17 cellular contexts compared by ENCODE assay signal in the genomic region with DNA sequence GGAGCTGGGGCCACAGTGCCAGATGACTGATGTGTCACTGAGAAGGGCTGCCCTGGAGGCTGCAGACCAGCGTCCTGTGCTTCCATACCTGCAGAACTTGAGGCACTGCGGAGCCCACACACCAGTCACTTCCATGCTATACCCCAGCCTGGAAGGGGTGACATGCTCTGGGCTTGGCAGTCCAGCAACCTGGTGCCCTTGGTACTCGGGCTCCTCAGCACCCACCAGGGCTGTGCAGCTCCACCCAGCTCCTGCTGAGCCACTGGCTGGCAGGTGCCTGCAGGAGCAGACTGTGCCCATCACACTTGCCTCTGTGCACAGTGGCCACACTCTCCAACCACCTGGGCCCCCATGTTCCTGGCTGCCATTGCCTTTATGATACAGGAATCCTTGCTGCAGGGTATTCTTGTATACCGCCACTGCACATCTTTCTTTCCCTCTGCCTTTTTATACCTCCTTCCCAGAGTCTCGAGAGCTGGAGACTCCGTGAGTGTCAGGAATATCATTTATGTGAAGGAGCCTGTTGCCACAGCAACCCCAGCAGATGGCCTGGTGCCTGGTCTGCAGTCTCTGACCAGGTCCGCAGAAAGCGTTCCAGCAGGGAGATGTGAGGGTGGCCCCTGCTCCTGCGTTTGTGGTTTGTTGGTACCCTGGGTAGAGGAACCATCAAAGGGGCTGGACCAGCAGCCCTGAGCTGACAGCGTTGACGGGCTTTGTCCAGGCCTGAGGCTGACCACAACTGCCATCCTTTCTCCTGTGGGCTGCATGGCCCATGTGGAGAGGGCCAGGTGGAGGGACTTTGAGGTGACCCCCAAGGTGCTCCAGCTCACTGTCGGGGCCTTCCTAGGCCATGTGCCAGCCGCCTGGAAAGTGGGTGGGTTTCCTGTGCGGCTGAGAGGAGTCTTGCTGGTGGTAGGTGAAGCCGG.
"Had no signal": no experiment of that assay in that cellular context is flagged by ENCODE, and none has a peak within 500 bp of the region (broad histone marks: within the 10 kb centered on the region; RNA-seq: fewer than 3 reads in every experiment).

No MANE protein-coding gene starts in this region.

- H3K9me3 Mint-ChIP-seq: activated T-helper 1 cell treated with anti-CD3 and anti-CD28 coated beads, Interleukin-12 subunit alpha, Interleukin-12 subunit beta, Interleukin-2, Interleukin-4 antibody, amounts not matched to agents 30 ng/mL and 10 ng/mL and 1 ng/mL, durations not matched to agents 14 hours and 24 hours and 36 hours; effector memory CD8-positive, alpha-beta T cell; natural killer cell; stimulated activated naive CD8-positive, alpha-beta T cell treated with anti-CD3 and anti-CD28 coated beads, Interleukin-15, Interleukin-2, amounts not matched to agents 100 ng/mL and 50 ng/mL, for 24 hours; WTC11 had no signal

- H3K4me3 ChIP-seq: hepatocyte, lower lobe of right lung, right atrium auricular region, tibial nerve had no signal

- H3K27me3 ChIP-seq: hepatocyte, right atrium auricular region, tibial nerve had no signal

- H3K36me3 Mint-ChIP-seq: natural killer cell, WTC11 had no signal

- H3K9me3 ChIP-seq: lower lobe of right lung, right atrium auricular region, tibial nerve had no signal

- DNase-seq: activated CD4-positive, alpha-beta T cell treated with anti-CD3 and anti-CD28 coated beads for 36 hours; activated CD4-positive, alpha-beta T cell treated with anti-CD3 and anti-CD28 coated beads, Interleukin-2, amount 50 U/mL, for 48 hours; activated gamma-delta T cell treated with Interleukin-2 at 50 U/mL for 16 hours; effector memory CD8-positive, alpha-beta T cell; foreskin fibroblast; left cardiac atrium; lower lobe of right lung; natural killer cell; nucleus accumbens; T-helper 2 cell had no signal

- H3K4me3 Mint-ChIP-seq: activated CD4-positive, alpha-beta T cell treated with anti-CD3 and anti-CD28 coated beads for 36 hours; activated naive CD8-positive, alpha-beta T cell; activated T-helper 1 cell treated with anti-CD3 and anti-CD28 coated beads, Interleukin-12 subunit alpha, Interleukin-12 subunit beta, Interleukin-2, Interleukin-4 antibody, amounts not matched to agents 30 ng/mL and 10 ng/mL and 1 ng/mL, durations not matched to agents 14 hours and 24 hours and 36 hours; effector memory CD8-positive, alpha-beta T cell; natural killer cell; stimulated activated naive CD8-positive, alpha-beta T cell treated with anti-CD3 and anti-CD28 coated beads, Interleukin-15, Interleukin-2, amounts not matched to agents 100 ng/mL and 50 ng/mL, for 24 hours; WTC11 had no signal

- H3K27ac ChIP-seq: hepatocyte, lower lobe of right lung, right atrium auricular region, tibial nerve had no signal

- H3K36me3 ChIP-seq: lower lobe of right lung, right atrium auricular region had no signal

- ATAC-seq: activated CD4-positive, alpha-beta T cell treated with anti-CD3 and anti-CD28 coated beads for 36 hours; effector memory CD8-positive, alpha-beta T cell; left cardiac atrium; natural killer cell; WTC11 had no signal

- H3K4me1 Mint-ChIP-seq: activated CD4-positive, alpha-beta T cell treated with anti-CD3 and anti-CD28 coated beads for 36 hours; natural killer cell had no signal

- H3K27ac Mint-ChIP-seq: activated CD4-positive, alpha-beta T cell treated with anti-CD3 and anti-CD28 coated beads for 36 hours; activated naive CD8-positive, alpha-beta T cell; activated T-helper 1 cell treated with anti-CD3 and anti-CD28 coated beads, Interleukin-12 subunit alpha, Interleukin-12 subunit beta, Interleukin-2, Interleukin-4 antibody, amounts not matched to agents 30 ng/mL and 10 ng/mL and 1 ng/mL, durations not matched to agents 14 hours and 24 hours and 36 hours; natural killer cell; stimulated activated naive CD8-positive, alpha-beta T cell treated with anti-CD3 and anti-CD28 coated beads, Interleukin-15, Interleukin-2, amounts not matched to agents 100 ng/mL and 50 ng/mL, for 24 hours had no signal
